8 cellular contexts compared by ENCODE assay signal in the genomic region with DNA sequence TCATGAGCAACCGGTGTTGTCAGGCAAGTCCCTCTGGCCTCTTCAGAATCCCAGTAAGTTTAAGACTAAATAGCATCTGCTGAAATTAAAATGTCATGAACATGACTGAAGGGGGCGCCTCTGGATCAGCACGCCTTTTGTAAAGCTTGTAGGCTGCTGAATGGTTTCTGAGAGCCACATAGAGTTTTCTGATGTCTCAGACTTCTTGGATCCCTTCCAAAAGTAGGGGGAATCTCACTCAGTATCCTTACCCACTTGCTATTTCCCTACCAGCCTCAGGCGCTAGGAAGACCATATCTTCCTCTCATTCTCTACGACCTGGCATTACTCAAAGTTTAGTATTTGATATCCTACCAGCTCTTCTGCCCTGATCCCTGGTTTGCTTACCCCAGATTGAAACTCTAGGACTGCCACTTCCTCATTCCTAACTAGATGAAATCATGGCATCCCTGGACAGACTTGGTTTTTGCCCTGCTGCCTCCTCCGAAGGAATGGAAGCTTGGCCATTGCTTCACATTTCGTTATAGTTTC.
DNase-seq lines count a peak whose midpoint lies in the region; ATAC-seq and TF ChIP-seq lines count a peak whose summit lies in the region.

No MANE protein-coding gene starts in this region.

- no peaks in the 10 kb centered on the region for H3K36me3 ChIP-seq in OCI-LY7 (ENCODE audit: insufficient read depth, low read length)

- POLR2A ChIA-PET in OCI-LY7 (lab: Charles Lee) = interaction anchor here (0.9 to 2.5 kb wide), 2 partner anchors 9 to 250 kb away, joined by 3 to 10 read pairs; no protein-coding TSS in a partner anchor

- H3K4me2 ChIP-seq in OCI-LY7 (ENCODE audit: low read length) = no peak overlapping the region

- H3K27ac ChIP-seq in OCI-LY7 (ENCODE audit: low read depth, low read length, poor library complexity, severe bottlenecking) = no peak overlapping the region

- no peaks in the 10 kb centered on the region for H4K20me1 ChIP-seq in OCI-LY7 (ENCODE audit: insufficient read depth, low read length)

- no peak overlapping the region for H3K4me3 ChIP-seq in OCI-LY7 (ENCODE audit: low read depth, low read length, poor library complexity, severe bottlenecking)

- H3K79me2 ChIP-seq in OCI-LY7 (ENCODE audit: insufficient read depth, low read depth, low read length) = no peaks in the 10 kb centered on the region

- ATAC-seq in HG03066 (IDR thresholded peaks at IDR 0.05; ENCODE audit: low read depth, unreplicated experiment) (peak; percentile 66), GM18873 (IDR thresholded peaks at IDR 0.05; ENCODE audit: low FRiP score, unreplicated experiment) (no peak)

- BruUV-seq in OCI-LY7 (replicated peaks; lab: Mats Ljungman, UMichigan) = no TSS peak

- H2AFZ ChIP-seq in OCI-LY7 (ENCODE audit: low read length) = no peak overlapping the region

- DNase-seq in SIG-M5 treated with dmso at 0.1 percent for 504 hours (lab: John Stamatoyannopoulos, UW; ENCODE audit: unreplicated experiment) (peak; percentile 65), SIG-M5 (lab: John Stamatoyannopoulos, UW) (no peak), OCI-LY7 (ENCODE audit: low spot score) (peak; percentile 50), iris pigment epithelial cell (ENCODE audit: low read depth) (peak; percentile 86), stromal cell of bone marrow (ENCODE audit: low read depth) (peak; percentile 41)
- peak; percentile 59 for DNase-seq in activated naive CD4-positive, alpha-beta T cell treated with anti-CD3 and anti-CD28 coated beads, Interleukin-2, amount 50 U/mL, for 16 hours

- intact Hi-C loops in OCI-LY7 (cut with micrococcal nuclease; ENCODE audit: unreplicated experiment) = loop anchor here (1.0 to 2.0 kb wide), 2 partner anchors 253 to 324 kb away; no protein-coding TSS in a partner anchor

- peak; percentile 76 for TF ChIP-seq CTCF in OCI-LY7 (conservative IDR thresholded peaks at IDR 0.05; ENCODE audit: low read length)

- no peaks in the 10 kb centered on the region for H3K9me2 ChIP-seq in OCI-LY7 (ENCODE audit: insufficient read depth, low read length)

- H3K4me1 ChIP-seq in OCI-LY7 (ENCODE audit: insufficient read depth, low read length, poor library complexity, severe bottlenecking) = no peaks in the 10 kb centered on the region

- no peaks in the 10 kb centered on the region for H3K9me3 ChIP-seq in OCI-LY7 (ENCODE audit: low read length)

- CTCF ChIA-PET in OCI-LY7 (lab: Charles Lee; ENCODE audit: unreplicated experiment) = no interaction called here
